In genomic region chrX:30597258-30598012, GRCh38 we compare ENCODE assay signal across 12 cellular contexts. TPM values are rescaled to one million over a fixed set of nuclear protein-coding genes. Genes with fewer than 3 reads are reported as not detected.
DNase-seq lines count a peak whose midpoint lies in the region; ATAC-seq and TF ChIP-seq lines count a peak whose summit lies in the region.
"Had no signal": no experiment of that assay in that cellular context is flagged by ENCODE, and none has a peak within 500 bp of the region (broad histone marks: within the 10 kb centered on the region; RNA-seq: fewer than 3 reads in every experiment).

No MANE protein-coding gene starts in this region.

- TF ChIP-seq CTCF in GM10266 (IDR thresholded peaks at IDR 0.05; ENCODE audit: control insufficient read depth, insufficient read depth, low read depth, missing control alignments) = no peak

- ATAC-seq in GM19467 (IDR thresholded peaks at IDR 0.05; ENCODE audit: unreplicated experiment) = peak; percentile 71
- peak; percentile 67 for ATAC-seq in HG03135 (IDR thresholded peaks at IDR 0.05; ENCODE audit: unreplicated experiment)
- ATAC-seq in T-helper 17 cell = no peak

- no peaks in the 10 kb centered on the region for H3K27me3 Mint-ChIP-seq in T-helper 17 cell
- H3K27me3 Mint-ChIP-seq in CD4-positive, alpha-beta memory T cell = no peaks in the 10 kb centered on the region

- no peaks in the 10 kb centered on the region for H3K9me3 Mint-ChIP-seq in CD4-positive, alpha-beta memory T cell

- no peaks in the 10 kb centered on the region for H3K36me3 Mint-ChIP-seq in T-helper 17 cell (ENCODE audit: low read depth)
- no peaks in the 10 kb centered on the region for H3K36me3 Mint-ChIP-seq in CD4-positive, alpha-beta memory T cell

- H3K27me3 ChIP-seq in CD4-positive, alpha-beta memory T cell (ENCODE audit: insufficient read depth, low read length) = no peaks in the 10 kb centered on the region

- H3K9me3 ChIP-seq in T-helper 17 cell (ENCODE audit: control insufficient read depth, low read length, poor library complexity, severe bottlenecking) = no peaks in the 10 kb centered on the region
- H3K9me3 ChIP-seq in CD4-positive, alpha-beta memory T cell (ENCODE audit: control insufficient read depth in 1 of 2, low read length in 2 of 2) = no peaks in the 10 kb centered on the region

- no peak overlapping the region for H3K27ac ChIP-seq in CD4-positive, alpha-beta memory T cell (ENCODE audit: low read depth, low read length)

- DNase-seq in GM10266 (ENCODE audit: extremely low spot score) (peak; percentile 40), T-helper 17 cell (no peak), RPMI8226 (no peak), activated gamma-delta T cell (lab: John Stamatoyannopoulos, UW) (no peak), NK-92 (lab: John Stamatoyannopoulos, UW; ENCODE audit: unreplicated experiment) (no peak)
- DNase-seq in CD4-positive, alpha-beta memory T cell = no peak
- DNase-seq: activated CD4-positive, alpha-beta T cell treated with anti-CD3 and anti-CD28 coated beads for 4 hours; DMS53; NCI-H1048 had no signal

- CTCF ChIA-PET in CD4-positive, alpha-beta memory T cell (lab: Charles Lee; ENCODE audit: partially characterized antibody) = no interaction called here

- H3K4me1 ChIP-seq in CD4-positive, alpha-beta memory T cell (ENCODE audit: insufficient read depth, low read length) = no peaks in the 10 kb centered on the region

- no peaks in the 10 kb centered on the region for H3K4me1 Mint-ChIP-seq in T-helper 17 cell
- H3K4me1 Mint-ChIP-seq in CD4-positive, alpha-beta memory T cell = peaks cover 3 to 8% (median 4%) of the 10 kb centered on the region in 4 donors

- POLR2A ChIA-PET in CD4-positive, alpha-beta memory T cell (lab: Charles Lee; ENCODE audit: partially characterized antibody) = no interaction called here

- no peaks in the 10 kb centered on the region for H3K36me3 ChIP-seq in CD4-positive, alpha-beta memory T cell (ENCODE audit: insufficient read depth, low read length)

- no peak overlapping the region for H3K4me3 ChIP-seq in CD4-positive, alpha-beta memory T cell (ENCODE audit: low read length in 2 of 2)
- H3K4me3 ChIP-seq: skin epidermis had no signal

- intact Hi-C loops in CD4-positive, alpha-beta memory T cell (cut with micrococcal nuclease) = no loop called here

- no peak overlapping the region for H3K4me3 Mint-ChIP-seq in T-helper 17 cell
- no peak overlapping the region for H3K4me3 Mint-ChIP-seq in CD4-positive, alpha-beta memory T cell

- H3K27ac Mint-ChIP-seq in T-helper 17 cell = peak overlapping the region; percentile 56
- peak overlapping the region in 1 of 7 donors; percentile 53 for H3K27ac Mint-ChIP-seq in CD4-positive, alpha-beta memory T cell

RNA-seq across cellular contexts. Expression of gene TASL, which starts 19.9 kb away (rescaled TPM):
- 1 to 10 TPM; 2.3 to 2.4 TPM for total RNA-seq in T-helper 17 cell
- 1 to 10 TPM; 2.8 to 3.0 TPM for total RNA-seq in CD4-positive, alpha-beta memory T cell
- polyA plus RNA-seq in CD4-positive, alpha-beta memory T cell = 1 to 10 TPM; 1.7 to 3.7 TPM

RNA-seq across cellular contexts. Expression of gene GK, which starts 55.8 kb away (rescaled TPM):
- 1 to 10 TPM; 8.1 to 9.6 TPM for total RNA-seq in T-helper 17 cell
- 1 to 10 TPM; 7.7 to 8.4 TPM for total RNA-seq in CD4-positive, alpha-beta memory T cell
- polyA plus RNA-seq in CD4-positive, alpha-beta memory T cell = 1 to 10 TPM; 5.2 to 6.8 TPM
